In the genomic region with DNA sequence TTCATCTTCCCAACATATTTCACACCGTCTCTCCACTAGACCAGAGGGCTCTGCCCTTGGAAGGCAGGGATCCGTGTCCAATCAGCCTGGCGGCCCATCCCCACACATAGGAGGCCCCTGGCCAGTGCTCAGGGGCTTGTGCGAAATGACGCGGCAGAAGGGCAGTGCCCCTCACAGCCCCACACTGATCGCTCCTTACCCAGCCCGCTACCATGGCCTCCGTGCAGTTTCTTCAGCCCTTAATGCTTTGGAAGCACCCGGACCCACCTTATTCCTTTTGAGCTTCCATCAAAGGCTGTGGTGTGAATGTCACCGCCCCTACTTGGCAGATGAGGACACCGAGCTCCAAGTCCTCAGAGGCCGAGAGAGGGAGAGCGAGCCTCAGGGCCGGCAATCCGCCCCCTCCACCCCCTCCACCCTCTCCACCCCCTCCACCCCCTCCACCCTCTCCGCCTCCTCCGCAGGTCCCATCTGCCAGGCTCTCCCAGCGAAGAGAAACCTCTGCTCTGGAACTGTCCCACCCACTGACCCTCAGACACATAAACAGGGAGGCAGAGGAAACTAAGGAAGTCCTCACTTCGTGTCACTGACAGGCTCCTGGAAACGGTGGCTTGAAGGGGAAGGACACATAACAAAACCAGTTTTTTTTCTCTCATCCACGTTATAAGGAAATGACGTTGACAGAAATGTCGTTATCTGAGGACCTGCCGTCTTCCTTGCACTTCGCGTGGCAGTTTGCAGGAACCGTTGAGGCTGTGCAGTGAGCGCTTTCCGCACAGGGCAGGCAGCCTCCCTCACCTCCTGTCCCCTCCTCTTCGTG, we compare ENCODE assay signal across 13 cellular contexts. TPM values are rescaled to one million over a fixed set of nuclear protein-coding genes. Genes with fewer than 3 reads are reported as not detected.
DNase-seq lines count a peak whose midpoint lies in the region; ATAC-seq, FAIRE-seq and TF ChIP-seq lines count a peak whose summit lies in the region.
"Had no signal": no experiment of that assay in that cellular context is flagged by ENCODE, and none has a peak within 500 bp of the region (broad histone marks: within the 10 kb centered on the region; RNA-seq: fewer than 3 reads in every experiment).

No MANE protein-coding gene starts in this region.

- intact Hi-C loops in activated naive CD4-positive, alpha-beta T cell treated with anti-CD3 and anti-CD28 coated beads for 36 hours (cut with micrococcal nuclease): loop anchor here (1.0 kb wide), 1 partner anchor 13 kb away; no protein-coding TSS in a partner anchor
- intact Hi-C loops in pancreas (cut with DNase I): no loop called here

- POLR2A ChIA-PET in T-cell (lab: Charles Lee): no interaction called here
- POLR2A ChIA-PET in activated naive CD8-positive, alpha-beta T cell treated with anti-CD3 and anti-CD28 coated beads, Interleukin-2, amount 10 ng/mL, durations not matched to agents 7 days and 5 days (lab: Charles Lee): interaction anchor here (1.0 kb wide), 1 partner anchor 36 kb away, joined by 4 read pairs; no protein-coding TSS in a partner anchor

- H3K36me3 ChIP-seq in pancreas: no peaks in the 10 kb centered on the region

- peak overlapping the region; percentile 72 for H3K27ac Mint-ChIP-seq in activated naive CD4-positive, alpha-beta T cell treated with anti-CD3 and anti-CD28 coated beads for 36 hours
- H3K27ac Mint-ChIP-seq in T-cell (peak overlapping the region; percentile 61 to 83), progenitor cell of endocrine pancreas (no peak overlapping the region)
- H3K27ac Mint-ChIP-seq in activated naive CD8-positive, alpha-beta T cell treated with anti-CD3 and anti-CD28 coated beads, Interleukin-2, amount 10 ng/mL, durations not matched to agents 7 days and 5 days: peak overlapping the region; percentile 76

- H3K9me3 ChIP-seq in pancreas: no peaks in the 10 kb centered on the region

- WGBS in pancreas, 2 donors: 87 to 88% methylated on average over 31 of the region's 31 CpGs

- no peaks in the 10 kb centered on the region for H3K4me1 ChIP-seq in pancreas

- peak; percentile 59 to 92 (median 76) for ATAC-seq in T-cell (replicated peaks in 1 of 4)
- ATAC-seq in activated naive CD8-positive, alpha-beta T cell treated with anti-CD3 and anti-CD28 coated beads, Interleukin-2, amount 10 ng/mL, durations not matched to agents 7 days and 5 days (ENCODE audit: low read depth): peak; percentile 49
- peak in 3 of 4 donors; percentile 16 to 29 (median 19) for ATAC-seq in pancreas

- peaks cover 39% of the 10 kb centered on the region for H3K4me1 Mint-ChIP-seq in activated naive CD4-positive, alpha-beta T cell treated with anti-CD3 and anti-CD28 coated beads for 36 hours (ENCODE audit: low read depth)
- H3K4me1 Mint-ChIP-seq in T-cell (peaks cover 34 to 44% (median 42%) of the 10 kb centered on the region in 3 donors), progenitor cell of endocrine pancreas (ENCODE audit: low read depth) (peaks cover 3% of the 10 kb centered on the region)
- peaks cover 17% of the 10 kb centered on the region for H3K4me1 Mint-ChIP-seq in activated naive CD8-positive, alpha-beta T cell treated with anti-CD3 and anti-CD28 coated beads, Interleukin-2, amount 10 ng/mL, durations not matched to agents 7 days and 5 days

- H3K4me3 Mint-ChIP-seq in activated naive CD4-positive, alpha-beta T cell treated with anti-CD3 and anti-CD28 coated beads for 36 hours: peak overlapping the region; percentile 48
- H3K4me3 Mint-ChIP-seq in T-cell (peak overlapping the region; percentile 55 to 69 (median 61)), progenitor cell of endocrine pancreas (ENCODE audit: low read depth) (no peak overlapping the region)
- peak overlapping the region; percentile 64 for H3K4me3 Mint-ChIP-seq in activated naive CD8-positive, alpha-beta T cell treated with anti-CD3 and anti-CD28 coated beads, Interleukin-2, amount 10 ng/mL, durations not matched to agents 7 days and 5 days

- H3K4me3 ChIP-seq in pancreas: no peak overlapping the region

- no peak for FAIRE-seq in pancreas (lab: Jason Lieb, UNC)

- H3K27me3 Mint-ChIP-seq in activated naive CD4-positive, alpha-beta T cell treated with anti-CD3 and anti-CD28 coated beads for 36 hours (ENCODE audit: low read depth): no peaks in the 10 kb centered on the region
- H3K27me3 Mint-ChIP-seq in T-cell (no peaks in the 10 kb centered on the region), progenitor cell of endocrine pancreas (no peaks in the 10 kb centered on the region)
- H3K27me3 Mint-ChIP-seq in activated naive CD8-positive, alpha-beta T cell treated with anti-CD3 and anti-CD28 coated beads, Interleukin-2, amount 10 ng/mL, durations not matched to agents 7 days and 5 days: no peaks in the 10 kb centered on the region

- H3K9me3 Mint-ChIP-seq in activated naive CD4-positive, alpha-beta T cell treated with anti-CD3 and anti-CD28 coated beads for 36 hours: no peaks in the 10 kb centered on the region
- H3K9me3 Mint-ChIP-seq in T-cell: no peaks in the 10 kb centered on the region
- no peaks in the 10 kb centered on the region for H3K9me3 Mint-ChIP-seq in activated naive CD8-positive, alpha-beta T cell treated with anti-CD3 and anti-CD28 coated beads, Interleukin-2, amount 10 ng/mL, durations not matched to agents 7 days and 5 days
- H3K9me3 Mint-ChIP-seq in progenitor cell of endocrine pancreas (ENCODE audit: low read depth): no peaks in the 10 kb centered on the region

- H3K27ac ChIP-seq in pancreas: no peak overlapping the region

- peaks cover 19% of the 10 kb centered on the region for H3K36me3 Mint-ChIP-seq in activated naive CD4-positive, alpha-beta T cell treated with anti-CD3 and anti-CD28 coated beads for 36 hours (ENCODE audit: low read depth)
- H3K36me3 Mint-ChIP-seq in T-cell: peaks cover 27% of the 10 kb centered on the region
- peaks cover 3% of the 10 kb centered on the region for H3K36me3 Mint-ChIP-seq in activated naive CD8-positive, alpha-beta T cell treated with anti-CD3 and anti-CD28 coated beads, Interleukin-2, amount 10 ng/mL, durations not matched to agents 7 days and 5 days
- peaks cover 9% of the 10 kb centered on the region for H3K36me3 Mint-ChIP-seq in progenitor cell of endocrine pancreas (ENCODE audit: insufficient read depth)

- CTCF ChIA-PET in activated naive CD4-positive, alpha-beta T cell treated with anti-CD3 and anti-CD28 coated beads for 36 hours (lab: Charles Lee): no interaction called here
- CTCF ChIA-PET in T-cell (lab: Charles Lee): no interaction called here

- TF ChIP-seq CTCF in pancreas (IDR thresholded peaks at IDR 0.05): no peak
- TF ChIP-seq CTCF in progenitor cell of endocrine pancreas (IDR thresholded peaks at IDR 0.05; ENCODE audit: unreplicated experiment): no peak

- DNase-seq in activated naive CD4-positive, alpha-beta T cell treated with anti-CD3 and anti-CD28 coated beads for 36 hours: peak; percentile 67
- no peak for DNase-seq in activated naive CD4-positive, alpha-beta T cell treated with anti-CD3 and anti-CD28 coated beads, Interleukin-2, amount 50 U/mL, for 16 hours
- peak in 20 of 34 experiments; percentile 5 to 45 (median 23) for DNase-seq in T-cell
- no peak for DNase-seq in activated naive CD8-positive, alpha-beta T cell treated with anti-CD3 and anti-CD28 coated beads, Interleukin-2, amount 10 ng/mL, durations not matched to agents 7 days and 5 days
- peak in 1 of 6 donors; percentile 39 for DNase-seq in pancreas
- no peak for DNase-seq in DMS53 (lab: John Stamatoyannopoulos, UW)
- no peak for DNase-seq in progenitor cell of endocrine pancreas (ENCODE audit: low spot score, unreplicated experiment)
- DNase-seq in NCI-H1694 treated with DMSO at 0.1 percent for 48 hours (lab: John Stamatoyannopoulos, UW): no peak
- DNase-seq: ACHN, NCI-H2171, RPMI8226 had no signal

- H3K27me3 ChIP-seq in pancreas: no peaks in the 10 kb centered on the region

RNA-seq across cellular contexts. Expression of a gene that starts 13.9 kb away (rescaled TPM):
- total RNA-seq in activated naive CD4-positive, alpha-beta T cell treated with anti-CD3 and anti-CD28 coated beads for 36 hours: 10 to 100 TPM; 17.7 to 18.0 TPM
- total RNA-seq in T-cell (10 to 100 TPM; 14.1 to 19.4 (median 17.0) TPM), pancreas (10 to 100 TPM in 3 of 6 donors, 1 to 10 TPM in 3; 6.8 to 11.0 (median 10.4) TPM), progenitor cell of endocrine pancreas (24.0 and 24.1 TPM in 2 replicates)
- 10 to 100 TPM; 12.4 to 12.8 TPM for total RNA-seq in activated naive CD8-positive, alpha-beta T cell treated with anti-CD3 and anti-CD28 coated beads, Interleukin-2, amount 10 ng/mL, durations not matched to agents 7 days and 5 days
- polyA plus RNA-seq in pancreas: 10 to 100 TPM; 12.2 to 19.1 TPM

RNA-seq across cellular contexts. Expression of a gene that starts 26.8 kb away (rescaled TPM):
- not detected for total RNA-seq in activated naive CD4-positive, alpha-beta T cell treated with anti-CD3 and anti-CD28 coated beads for 36 hours
- total RNA-seq in T-cell (under 1 TPM in 2 of 5 donors, not detected in 3; 0.13 to 0.42 TPM), pancreas (not detected), progenitor cell of endocrine pancreas (not detected in 2 replicates)
- total RNA-seq in activated naive CD8-positive, alpha-beta T cell treated with anti-CD3 and anti-CD28 coated beads, Interleukin-2, amount 10 ng/mL, durations not matched to agents 7 days and 5 days: not detected
- not detected for polyA plus RNA-seq in pancreas
- total RNA-seq: G401, myocyte had no signal

Comparison
In these comparisons a context has a peak if more than half of its experiments do, and no peak if none do; other contexts are left out.
1. DNase-seq: peak in activated naive CD4-positive, alpha-beta T cell treated with anti-CD3 and anti-CD28 coated beads for 36 hours (single experiment) and T-cell (20 of 34); none in activated naive CD4-positive, alpha-beta T cell treated with anti-CD3 and anti-CD28 coated beads, Interleukin-2, amount 50 U/mL, for 16 hours (single experiment), activated naive CD8-positive, alpha-beta T cell treated with anti-CD3 and anti-CD28 coated beads, Interleukin-2, amount 10 ng/mL, durations not matched to agents 7 days and 5 days (single experiment), DMS53 (single experiment), progenitor cell of endocrine pancreas (single experiment) and NCI-H1694 treated with DMSO at 0.1 percent for 48 hours (single experiment).
2. ATAC-seq: peak in every context shown above with its lines; median percentile 76 in T-cell; 49 in activated naive CD8-positive, alpha-beta T cell treated with anti-CD3 and anti-CD28 coated beads, Interleukin-2, amount 10 ng/mL, durations not matched to agents 7 days and 5 days; 19 in pancreas.